Comparison of ENCODE assay signal across 21 cellular contexts in genomic region chr10:33039167-33039566, GRCh38.
DNase-seq lines count a peak whose midpoint lies in the region; ATAC-seq and TF ChIP-seq lines count a peak whose summit lies in the region.
"Had no signal": no experiment of that assay in that cellular context is flagged by ENCODE, and none has a peak within 500 bp of the region (broad histone marks: within the 10 kb centered on the region; RNA-seq: fewer than 3 reads in every experiment).

No MANE protein-coding gene starts in this region.

- H3K9me3 ChIP-seq in GM23248 (ENCODE audit: low read depth) (no peaks in the 10 kb centered on the region), HUES64 (ENCODE audit: insufficient read depth, low read depth, low read length) (peaks cover 10% of the 10 kb centered on the region), endocrine pancreas (ENCODE audit: control insufficient read depth, low read length) (no peaks in the 10 kb centered on the region), left lung (no peaks in the 10 kb centered on the region)
- no peaks in the 10 kb centered on the region for H3K9me3 ChIP-seq in CD8-positive, alpha-beta memory T cell (ENCODE audit: low read length)
- H3K9me3 ChIP-seq: MG63 had no signal

- H3K4me1 ChIP-seq in GM23248 (ENCODE audit: insufficient read depth) = no peaks in the 10 kb centered on the region
- peaks cover 41% of the 10 kb centered on the region for H3K4me1 ChIP-seq in HUES64 (ENCODE audit: insufficient read depth, low read length)
- H3K4me1 ChIP-seq in endocrine pancreas (ENCODE audit: control insufficient read depth, insufficient read depth, low read length) = peaks cover 11% of the 10 kb centered on the region
- H3K4me1 ChIP-seq in left lung = no peaks in the 10 kb centered on the region
- H3K4me1 ChIP-seq in CD8-positive, alpha-beta memory T cell (ENCODE audit: insufficient read depth, low read length) = no peaks in the 10 kb centered on the region
- H3K4me1 ChIP-seq: BLaER1 treated with 17β-estradiol and CSF1 and Interleukin-3, amounts not matched to agents 10 nM and 100 nM had no signal

- no peak overlapping the region for H3K4me2 ChIP-seq in GM23248 (ENCODE audit: unreplicated experiment)
- H3K4me2 ChIP-seq: BLaER1 treated with 17β-estradiol and CSF1 and Interleukin-3, amounts not matched to agents 10 nM and 100 nM had no signal

- intact Hi-C loops in left lung (cut with DNase I) (no loop called here), natural killer cell (cut with micrococcal nuclease) (no loop called here)

- no peaks in the 10 kb centered on the region for H4K20me1 ChIP-seq in GM23248 (ENCODE audit: insufficient read depth)
- H4K20me1 ChIP-seq: BLaER1 treated with 17β-estradiol and CSF1 and Interleukin-3, amounts not matched to agents 10 nM and 100 nM had no signal

- H3K27me3 ChIP-seq in GM23248 (replicated peaks; ENCODE audit: insufficient read depth) (no peaks in the 10 kb centered on the region), HUES64 (ENCODE audit: insufficient read depth, low read length) (no peaks in the 10 kb centered on the region), endocrine pancreas (ENCODE audit: control insufficient read depth, insufficient read depth, low read length) (peaks cover 13% of the 10 kb centered on the region), left lung (no peaks in the 10 kb centered on the region)
- no peaks in the 10 kb centered on the region for H3K27me3 ChIP-seq in CD8-positive, alpha-beta memory T cell (ENCODE audit: insufficient read depth, low read length, poor library complexity, severe bottlenecking)
- H3K27me3 ChIP-seq: BLaER1 treated with 17β-estradiol and CSF1 and Interleukin-3, amounts not matched to agents 10 nM and 100 nM; MG63 had no signal

- TF ChIP-seq CTCF in left lung (IDR thresholded peaks at IDR 0.05) = no peak
- TF ChIP-seq CTCF in natural killer cell (IDR thresholded peaks at IDR 0.05) = no peak

- no peak overlapping the region for H3K27ac ChIP-seq in GM23248
- no peak overlapping the region; the same call in 1 of the 2 replicates for H3K27ac ChIP-seq in HUES64 (ENCODE audit: low read depth, low read length)
- H3K27ac ChIP-seq in left lung = peak overlapping the region in 1 of 2 donors; percentile 4
- H3K27ac ChIP-seq in CD8-positive, alpha-beta memory T cell (ENCODE audit: low read depth, low read length) = no peak overlapping the region
- H3K27ac ChIP-seq: BLaER1 treated with 17β-estradiol and CSF1 and Interleukin-3, amounts not matched to agents 10 nM and 100 nM; HL-60 had no signal

- H3K9me3 Mint-ChIP-seq in CD8-positive, alpha-beta memory T cell = no peaks in the 10 kb centered on the region
- H3K9me3 Mint-ChIP-seq in activated CD8-positive, alpha-beta memory T cell treated with anti-CD3 and anti-CD28 coated beads, Interleukin-2, amount 10 ng/mL, durations not matched to agents 7 days and 5 days (ENCODE audit: low read depth) = no peaks in the 10 kb centered on the region
- no peaks in the 10 kb centered on the region for H3K9me3 Mint-ChIP-seq in natural killer cell
- H3K9me3 Mint-ChIP-seq: CD8-positive, alpha-beta T cell had no signal

- POLR2A ChIA-PET in CD8-positive, alpha-beta memory T cell (lab: Charles Lee) = no interaction called here

- H3K9me2 ChIP-seq in GM23248 (ENCODE audit: insufficient read depth) = no peaks in the 10 kb centered on the region

- peaks cover 1 to 2% of the 10 kb centered on the region in 2 donors for H3K27me3 Mint-ChIP-seq in CD8-positive, alpha-beta memory T cell
- no peaks in the 10 kb centered on the region for H3K27me3 Mint-ChIP-seq in activated CD8-positive, alpha-beta memory T cell treated with anti-CD3 and anti-CD28 coated beads, Interleukin-2, amount 10 ng/mL, durations not matched to agents 7 days and 5 days
- peaks cover 0 to 3% of the 10 kb centered on the region in 2 donors for H3K27me3 Mint-ChIP-seq in natural killer cell (ENCODE audit: low read depth in 2 of 2)

- H3K36me3 ChIP-seq in GM23248 (ENCODE audit: low read depth) = no peaks in the 10 kb centered on the region
- no peaks in the 10 kb centered on the region for H3K36me3 ChIP-seq in HUES64 (ENCODE audit: insufficient read depth, low read length)
- H3K36me3 ChIP-seq in endocrine pancreas (ENCODE audit: control insufficient read depth, insufficient read depth, low read length) = no peaks in the 10 kb centered on the region
- no peaks in the 10 kb centered on the region for H3K36me3 ChIP-seq in left lung
- H3K36me3 ChIP-seq in CD8-positive, alpha-beta memory T cell (ENCODE audit: insufficient read depth, low read length) = no peaks in the 10 kb centered on the region
- H3K36me3 ChIP-seq: BLaER1 treated with 17β-estradiol and CSF1 and Interleukin-3, amounts not matched to agents 10 nM and 100 nM; MG63 had no signal

- in situ Hi-C loops in GM23248 (cut with MboI) = no loop called here

- no peak overlapping the region for H3K27ac Mint-ChIP-seq in CD8-positive, alpha-beta memory T cell
- H3K27ac Mint-ChIP-seq in activated CD8-positive, alpha-beta memory T cell treated with anti-CD3 and anti-CD28 coated beads, Interleukin-2, amount 10 ng/mL, durations not matched to agents 7 days and 5 days = no peak overlapping the region
- no peak overlapping the region for H3K27ac Mint-ChIP-seq in natural killer cell
- H3K27ac Mint-ChIP-seq: CD8-positive, alpha-beta T cell had no signal

- H2AFZ ChIP-seq in GM23248 = no peak overlapping the region

- H3F3A ChIP-seq in GM23248 (ENCODE audit: insufficient read depth) = no peaks in the 10 kb centered on the region

- H3K9ac ChIP-seq in GM23248 = no peak overlapping the region
- H3K9ac ChIP-seq in HUES64 (ENCODE audit: low read depth, low read length) = no peak overlapping the region
- no peak overlapping the region for H3K9ac ChIP-seq in endocrine pancreas (ENCODE audit: control insufficient read depth, insufficient read depth, low read length)
- H3K9ac ChIP-seq: BLaER1 treated with 17β-estradiol and CSF1 and Interleukin-3, amounts not matched to agents 10 nM and 100 nM had no signal

- no peak overlapping the region for H3K4me3 Mint-ChIP-seq in CD8-positive, alpha-beta memory T cell
- no peak overlapping the region for H3K4me3 Mint-ChIP-seq in activated CD8-positive, alpha-beta memory T cell treated with anti-CD3 and anti-CD28 coated beads, Interleukin-2, amount 10 ng/mL, durations not matched to agents 7 days and 5 days
- H3K4me3 Mint-ChIP-seq in natural killer cell = no peak overlapping the region
- H3K4me3 Mint-ChIP-seq: CD8-positive, alpha-beta T cell had no signal

- CTCF ChIA-PET in CD8-positive, alpha-beta memory T cell (lab: Charles Lee) = interaction anchor here (1.7 kb wide), 1 partner anchor 28 kb away, joined by 5 read pairs; no protein-coding TSS in a partner anchor
- CTCF ChIA-PET in activated CD8-positive, alpha-beta memory T cell treated with anti-CD3 and anti-CD28 coated beads, Interleukin-2, amount 10 ng/mL, durations not matched to agents 7 days and 5 days (lab: Charles Lee) = interaction anchor here (1.5 kb wide), 1 partner anchor 30 kb away, joined by 3 read pairs; no protein-coding TSS in a partner anchor

- ATAC-seq in left lung = peak; percentile 90
- no peak for ATAC-seq in activated CD8-positive, alpha-beta memory T cell treated with anti-CD3 and anti-CD28 coated beads, Interleukin-2, amount 10 ng/mL, durations not matched to agents 7 days and 5 days
- ATAC-seq in natural killer cell = no peak
- ATAC-seq: CD8-positive, alpha-beta T cell had no signal

- no peak overlapping the region for H3K4me3 ChIP-seq in GM23248
- H3K4me3 ChIP-seq in HUES64 (ENCODE audit: low read length) = peak overlapping the region; percentile 26
- H3K4me3 ChIP-seq in endocrine pancreas (ENCODE audit: control insufficient read depth, insufficient read depth, low read length) = peak overlapping the region; percentile 8
- no peak overlapping the region for H3K4me3 ChIP-seq in left lung
- no peak overlapping the region for H3K4me3 ChIP-seq in CD8-positive, alpha-beta memory T cell (ENCODE audit: low read length)
- H3K4me3 ChIP-seq: BLaER1 treated with 17β-estradiol and CSF1 and Interleukin-3, amounts not matched to agents 10 nM and 100 nM; MG63 had no signal

- peak; percentile 3 for DNase-seq in GM23248
- DNase-seq in left lung = no peak
- no peak for DNase-seq in CD8-positive, alpha-beta memory T cell
- DNase-seq in activated CD8-positive, alpha-beta memory T cell treated with anti-CD3 and anti-CD28 coated beads, Interleukin-2, amount 10 ng/mL, durations not matched to agents 7 days and 5 days = no peak
- no peak for DNase-seq in Ammon's horn (ENCODE audit: low spot score)
- DNase-seq in natural killer cell = no peak
- DNase-seq: CD8-positive, alpha-beta T cell; DMS79; HCEC 1CT; Kasumi-1; MG63; NCI-H1048; NCI-H1694; NCI-H2081 treated with DMSO at 0.1 percent for 48 hours; NCI-H510A treated with DMSO at 0.1 percent for 48 hours; Right ventricle myocardium superior; SW 1271 had no signal

- H3K79me2 ChIP-seq in GM23248 (ENCODE audit: insufficient read depth) = no peaks in the 10 kb centered on the region

- H3K36me3 Mint-ChIP-seq in CD8-positive, alpha-beta memory T cell = no peaks in the 10 kb centered on the region
- no peaks in the 10 kb centered on the region for H3K36me3 Mint-ChIP-seq in activated CD8-positive, alpha-beta memory T cell treated with anti-CD3 and anti-CD28 coated beads, Interleukin-2, amount 10 ng/mL, durations not matched to agents 7 days and 5 days
- no peaks in the 10 kb centered on the region for H3K36me3 Mint-ChIP-seq in natural killer cell
- H3K36me3 Mint-ChIP-seq: CD8-positive, alpha-beta T cell had no signal

- peaks cover 0 to 6% (median 3%) of the 10 kb centered on the region in 3 donors for H3K4me1 Mint-ChIP-seq in CD8-positive, alpha-beta memory T cell
- no peaks in the 10 kb centered on the region for H3K4me1 Mint-ChIP-seq in activated CD8-positive, alpha-beta memory T cell treated with anti-CD3 and anti-CD28 coated beads, Interleukin-2, amount 10 ng/mL, durations not matched to agents 7 days and 5 days
- no peaks in the 10 kb centered on the region for H3K4me1 Mint-ChIP-seq in natural killer cell

Comparison
In these comparisons a context has a peak if more than half of its experiments do, and no peak if none do; other contexts are left out.
1. H3K4me3 ChIP-seq: peak in HUES64 (single experiment) and endocrine pancreas (single experiment); none in GM23248 (single experiment), left lung (0 of 2) and CD8-positive, alpha-beta memory T cell (single experiment).